11 cellular contexts compared by ENCODE assay signal in the genomic region with DNA sequence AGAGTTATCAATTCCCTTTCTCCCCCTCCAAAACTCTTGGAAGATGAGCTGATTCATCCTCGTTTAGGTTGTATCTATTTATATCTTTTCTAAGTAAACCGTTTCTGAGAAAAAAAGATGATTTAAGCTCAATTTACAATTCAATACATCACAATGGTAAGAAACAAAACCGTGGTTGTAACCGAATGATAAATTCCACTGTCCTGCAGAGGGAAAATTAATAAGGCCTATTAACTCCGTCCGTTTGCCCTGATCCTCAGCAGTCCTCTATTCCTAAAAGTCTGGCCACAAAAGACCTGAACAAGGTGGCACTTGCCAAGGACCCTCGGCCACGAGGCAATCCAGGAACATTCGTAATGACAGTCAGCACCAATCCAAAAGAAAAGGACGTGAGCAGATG.
DNase-seq lines count a peak whose midpoint lies in the region; ATAC-seq and TF ChIP-seq lines count a peak whose summit lies in the region.
"Had no signal": no experiment of that assay in that cellular context is flagged by ENCODE, and none has a peak within 500 bp of the region (broad histone marks: within the 10 kb centered on the region; RNA-seq: fewer than 3 reads in every experiment).

No MANE protein-coding gene starts in this region.

- ATAC-seq in GM19035 (IDR thresholded peaks at IDR 0.05; ENCODE audit: unreplicated experiment) = no peak
- ATAC-seq in GM21786 (IDR thresholded peaks at IDR 0.05; ENCODE audit: unreplicated experiment) = no peak

- H3K9ac ChIP-seq in mucosa of rectum (ENCODE audit: low read depth in 1 of 2, low read length in 2 of 2) = no peak overlapping the region
- peak overlapping the region in 3 of 5 donors; percentile 1 to 59 (median 9) for H3K9ac ChIP-seq in subcutaneous abdominal adipose tissue (ENCODE audit: low read length in 5 of 5)

- no peaks in the 10 kb centered on the region for H3K27me3 ChIP-seq in mucosa of rectum (ENCODE audit: control insufficient read depth in 2 of 2, insufficient read depth in 2 of 2, low read length in 2 of 2)
- no peaks in the 10 kb centered on the region for H3K27me3 ChIP-seq in subcutaneous abdominal adipose tissue (ENCODE audit: control insufficient read depth in 5 of 5, insufficient read depth in 4 of 5, low read length in 5 of 5)
- no peaks in the 10 kb centered on the region for H3K27me3 ChIP-seq in H7 (ENCODE audit: control insufficient read depth, insufficient read depth, low read length)

- H3K4me1 ChIP-seq in mucosa of rectum (ENCODE audit: control insufficient read depth in 2 of 2, insufficient read depth in 2 of 2, low read length in 2 of 2) (no peaks in the 10 kb centered on the region), subcutaneous abdominal adipose tissue (ENCODE audit: control insufficient read depth in 5 of 5, insufficient read depth in 5 of 5, low read length in 5 of 5) (peaks cover 7 to 59% (median 36%) of the 10 kb centered on the region in 5 donors)

- H3K4me3 ChIP-seq in HFF-Myc (replicated peaks; ENCODE audit: low read depth, low read length) (peak overlapping the region; percentile 62), mucosa of rectum (ENCODE audit: low read length in 2 of 2) (peak overlapping the region in 1 of 2 donors; percentile 45), subcutaneous abdominal adipose tissue (ENCODE audit: low read depth in 1 of 5, low read length in 5 of 5) (peak overlapping the region; percentile 6 to 62 (median 41)), H7 (ENCODE audit: insufficient read depth, low read depth, low read length) (no peak overlapping the region)

- peak overlapping the region; percentile 24 for H3K27ac ChIP-seq in angular gyrus (ENCODE audit: low read depth, low read length)
- peak overlapping the region; percentile 3 to 9 for H3K27ac ChIP-seq in mucosa of rectum (ENCODE audit: low read depth in 2 of 2, low read length in 2 of 2)
- peak overlapping the region; percentile 42 for H3K27ac ChIP-seq in subcutaneous abdominal adipose tissue (ENCODE audit: low read depth, low read length)

- H3K9me3 ChIP-seq in mucosa of rectum (ENCODE audit: control insufficient read depth in 2 of 2, low read length in 2 of 2) = no peaks in the 10 kb centered on the region
- H3K9me3 ChIP-seq in subcutaneous abdominal adipose tissue (ENCODE audit: control insufficient read depth in 5 of 5, low read length in 5 of 5) = no peaks in the 10 kb centered on the region

- no peaks in the 10 kb centered on the region for H3K36me3 ChIP-seq in mucosa of rectum (ENCODE audit: control insufficient read depth in 2 of 2, insufficient read depth in 2 of 2, low read length in 2 of 2)
- no peaks in the 10 kb centered on the region for H3K36me3 ChIP-seq in subcutaneous abdominal adipose tissue (ENCODE audit: control insufficient read depth in 5 of 5, insufficient read depth in 5 of 5, low read length in 5 of 5)
- no peaks in the 10 kb centered on the region for H3K36me3 ChIP-seq in H7 (replicated peaks; ENCODE audit: control insufficient read depth, insufficient read depth, low read length)

- DNase-seq in HFF-Myc (ENCODE audit: extremely low read depth, low read depth) = no peak
- no peak for DNase-seq in H7
- no peak for DNase-seq in SW480 (ENCODE audit: low spot score)
- DNase-seq: activated effector memory CD4-positive, alpha-beta T cell treated with anti-CD3 and anti-CD28 coated beads, Interleukin-2, amount 50 U/mL, for 16 hours; NCI-H1048; NCI-H526 had no signal

- TF ChIP-seq CTCF in HFF-Myc (IDR thresholded peaks at IDR 0.05; ENCODE audit: low read depth, low read length, missing control alignments) = no peak

Comparison
In these comparisons a context has a peak if more than half of its experiments do, and no peak if none do; other contexts are left out.
1. H3K9ac ChIP-seq: peak in subcutaneous abdominal adipose tissue (3 of 5); none in mucosa of rectum (0 of 2).
2. Peak in every context shown above with its lines, with median percentiles within 50 percentile points of each other: H3K27ac ChIP-seq.